Comparison of ENCODE assay signal across 20 cellular contexts in the genomic region with DNA sequence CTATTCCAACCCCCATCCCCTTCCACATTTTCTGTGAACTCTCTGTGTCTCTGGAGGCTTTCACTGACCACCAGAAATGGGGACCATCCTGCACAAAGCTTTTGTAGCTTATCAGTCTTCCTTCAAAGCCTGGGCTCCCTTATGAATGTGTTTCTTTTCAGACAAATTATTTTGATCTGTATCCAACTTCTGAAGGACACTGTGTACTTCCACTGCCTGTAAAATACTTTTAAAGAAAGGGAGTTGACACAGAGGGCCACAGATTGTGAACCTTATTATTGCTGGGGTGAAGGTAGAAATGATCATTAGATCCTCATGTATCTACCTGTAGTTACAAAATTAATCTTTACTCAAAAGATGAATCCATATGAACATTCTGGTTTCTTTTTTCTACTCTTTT.
A peak's percentile ranks its signal among the peaks of the same experiment; 100 is the strongest.
DNase-seq lines count a peak whose midpoint lies in the region; ATAC-seq and TF ChIP-seq lines count a peak whose summit lies in the region.
"Had no signal": no experiment of that assay in that cellular context is flagged by ENCODE, and none has a peak within 500 bp of the region (broad histone marks: within the 10 kb centered on the region; RNA-seq: fewer than 3 reads in every experiment).

No MANE protein-coding gene starts in this region.

- ATAC-seq in Right ventricle myocardium inferior = peak; percentile 45
- no peak for ATAC-seq in HG02840 (IDR thresholded peaks at IDR 0.05; ENCODE audit: low FRiP score, unreplicated experiment)
- ATAC-seq in activated CD8-positive, alpha-beta memory T cell treated with anti-CD3 and anti-CD28 coated beads, Interleukin-2, amount 10 ng/mL, durations not matched to agents 7 days and 5 days = no peak
- no peak for ATAC-seq in HG02798 (IDR thresholded peaks at IDR 0.05; ENCODE audit: poor library complexity, unreplicated experiment)
- ATAC-seq: SK-N-SH treated with all-trans-retinoic acid at 6 μM for 48 hours had no signal

- intact Hi-C loops in Right ventricle myocardium inferior (cut with DNase I) = no loop called here

- H3K4me1 ChIP-seq in right atrium auricular region (peaks cover 0 to 55% of the 10 kb centered on the region in 2 donors), adipocyte (ENCODE audit: control insufficient read depth, insufficient read depth, low read length) (peaks cover 73% of the 10 kb centered on the region)

- TF ChIP-seq CTCF in right atrium auricular region (IDR thresholded peaks at IDR 0.05) = no peak
- TF ChIP-seq CTCF in nephron progenitor cell (IDR thresholded peaks at IDR 0.05) = no peak

- CTCF ChIA-PET in activated CD8-positive, alpha-beta memory T cell treated with anti-CD3 and anti-CD28 coated beads, Interleukin-2, amount 10 ng/mL, durations not matched to agents 7 days and 5 days (lab: Charles Lee) = interaction anchor here (1.9 kb wide), 1 partner anchor 11 kb away, joined by 4 read pairs; no protein-coding TSS in a partner anchor

- H3K36me3 Mint-ChIP-seq in nephron progenitor cell (ENCODE audit: low read depth) = peaks cover 4% of the 10 kb centered on the region
- no peaks in the 10 kb centered on the region for H3K36me3 Mint-ChIP-seq in activated CD8-positive, alpha-beta memory T cell treated with anti-CD3 and anti-CD28 coated beads, Interleukin-2, amount 10 ng/mL, durations not matched to agents 7 days and 5 days
- H3K36me3 Mint-ChIP-seq: IgD-negative memory B cell had no signal

- peaks cover 11% of the 10 kb centered on the region for H3K27me3 Mint-ChIP-seq in nephron progenitor cell (ENCODE audit: low read depth, poor library complexity)
- no peaks in the 10 kb centered on the region for H3K27me3 Mint-ChIP-seq in activated CD8-positive, alpha-beta memory T cell treated with anti-CD3 and anti-CD28 coated beads, Interleukin-2, amount 10 ng/mL, durations not matched to agents 7 days and 5 days
- H3K27me3 Mint-ChIP-seq: CD4-positive, alpha-beta T cell had no signal

- no peak for DNase-seq in Right ventricle myocardium inferior (ENCODE audit: missing footprints)
- DNase-seq in right atrium auricular region (ENCODE audit: low spot score) = no peak
- DNase-seq in adipocyte (ENCODE audit: low read depth) = peak; percentile 15
- DNase-seq in nephron progenitor cell = no peak
- no peak for DNase-seq in activated CD8-positive, alpha-beta memory T cell treated with anti-CD3 and anti-CD28 coated beads, Interleukin-2, amount 10 ng/mL, durations not matched to agents 7 days and 5 days
- no peak for DNase-seq in stimulated activated CD4-positive, alpha-beta T cell treated with anti-CD3 and anti-CD28 coated beads, Interleukin-4, amount 100 ng/mL, for 24 hours
- DNase-seq: 8988T; BE2C; CD4-positive, alpha-beta T cell; EL; NCI-H146; NCI-H2081; NCI-H510A treated with DMSO at 0.1 percent for 48 hours; Peyer's patch; SHP77 treated with DMSO at 0.1 percent for 48 hours had no signal

- peak overlapping the region; percentile 58 for H3K9ac ChIP-seq in adipocyte (ENCODE audit: low read length)

- H3K27ac Mint-ChIP-seq in nephron progenitor cell = peak overlapping the region; percentile 37
- H3K27ac Mint-ChIP-seq in activated CD8-positive, alpha-beta memory T cell treated with anti-CD3 and anti-CD28 coated beads, Interleukin-2, amount 10 ng/mL, durations not matched to agents 7 days and 5 days = no peak overlapping the region
- H3K27ac Mint-ChIP-seq: CD4-positive, alpha-beta T cell; IgD-negative memory B cell had no signal

- no peak overlapping the region for H3K27ac ChIP-seq in right atrium auricular region
- H3K27ac ChIP-seq: HL-60, Peyer's patch had no signal

- H3K4me1 Mint-ChIP-seq in nephron progenitor cell = peaks cover 36% of the 10 kb centered on the region
- H3K4me1 Mint-ChIP-seq in activated CD8-positive, alpha-beta memory T cell treated with anti-CD3 and anti-CD28 coated beads, Interleukin-2, amount 10 ng/mL, durations not matched to agents 7 days and 5 days = peaks cover 18% of the 10 kb centered on the region

- H3K27me3 ChIP-seq in right atrium auricular region = no peaks in the 10 kb centered on the region
- no peaks in the 10 kb centered on the region for H3K27me3 ChIP-seq in adipocyte (replicated peaks; ENCODE audit: control insufficient read depth, insufficient read depth, low read length)
- H3K27me3 ChIP-seq: BE2C, Peyer's patch had no signal

- peaks cover 6% of the 10 kb centered on the region for H3K9me3 Mint-ChIP-seq in nephron progenitor cell
- H3K9me3 Mint-ChIP-seq in activated CD8-positive, alpha-beta memory T cell treated with anti-CD3 and anti-CD28 coated beads, Interleukin-2, amount 10 ng/mL, durations not matched to agents 7 days and 5 days (ENCODE audit: low read depth) = no peaks in the 10 kb centered on the region
- H3K9me3 Mint-ChIP-seq: CD4-positive, alpha-beta T cell; IgD-negative memory B cell had no signal

- H3K4me3 Mint-ChIP-seq in nephron progenitor cell = no peak overlapping the region
- H3K4me3 Mint-ChIP-seq in activated CD8-positive, alpha-beta memory T cell treated with anti-CD3 and anti-CD28 coated beads, Interleukin-2, amount 10 ng/mL, durations not matched to agents 7 days and 5 days = no peak overlapping the region
- H3K4me3 Mint-ChIP-seq: CD4-positive, alpha-beta T cell; IgD-negative memory B cell had no signal

- H3K4me3 ChIP-seq in right atrium auricular region (no peak overlapping the region), adipocyte (ENCODE audit: low read length) (peak overlapping the region; percentile 47)
- H3K4me3 ChIP-seq: Peyer's patch had no signal

- H3K9me3 ChIP-seq in right atrium auricular region (no peaks in the 10 kb centered on the region), adipocyte (ENCODE audit: control insufficient read depth, low read length) (no peaks in the 10 kb centered on the region)
- H3K9me3 ChIP-seq: BE2C, Peyer's patch had no signal

- H3K36me3 ChIP-seq in right atrium auricular region (no peaks in the 10 kb centered on the region), adipocyte (ENCODE audit: control insufficient read depth, insufficient read depth, low read length, severe bottlenecking) (no peaks in the 10 kb centered on the region)
- H3K36me3 ChIP-seq: BE2C, Peyer's patch had no signal
